Comparison of ENCODE assay signal across 2 cellular contexts in the genomic region with DNA sequence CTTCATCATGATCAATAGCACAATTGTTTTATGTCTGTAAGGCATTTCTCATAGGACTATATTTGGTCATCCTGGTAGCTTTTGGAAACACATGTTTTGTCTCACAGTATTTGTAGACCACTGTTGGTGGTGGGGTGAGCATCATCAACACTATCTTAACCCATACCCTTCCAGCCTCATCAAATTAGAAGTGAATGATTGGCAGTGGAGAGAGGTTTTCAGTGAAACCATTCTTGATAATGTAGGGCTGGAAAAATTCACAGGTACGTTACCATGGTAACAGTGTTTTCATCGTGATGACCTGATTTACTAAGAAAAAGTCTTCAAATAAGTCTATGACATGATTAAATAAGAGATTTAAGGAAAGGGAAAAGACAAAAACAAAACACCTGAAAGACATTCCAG.
TF ChIP-seq lines count a peak whose summit lies in the region.

No MANE protein-coding gene starts in this region.

TF ChIP-seq in GM12891, 5 proteins besides CTCF, POLR2A, EP300 and RAD21 (continued from another document):
- no peak for TF ChIP-seq SPI1 (IDR thresholded peaks at IDR 0.05; ENCODE audit: low read depth, low read length)
- no peak for TF ChIP-seq PAX5 (IDR thresholded peaks at IDR 0.05; ENCODE audit: insufficient read depth, low read length, severe bottlenecking)
- TF ChIP-seq TAF1 (IDR thresholded peaks at IDR 0.05; ENCODE audit: low read depth, low read length), result no peak
TF ChIP-seq in GM12891: peak in this region for 0.

TF ChIP-seq in K562, 482 proteins besides CTCF, POLR2A, EP300 and RAD21 (continued from another document):
- no peak for TF ChIP-seq TCF7 (IDR thresholded peaks at IDR 0.05; ENCODE audit: borderline replicate concordance)
